Comparison of ENCODE assay signal across 18 cellular contexts in the genomic region with DNA sequence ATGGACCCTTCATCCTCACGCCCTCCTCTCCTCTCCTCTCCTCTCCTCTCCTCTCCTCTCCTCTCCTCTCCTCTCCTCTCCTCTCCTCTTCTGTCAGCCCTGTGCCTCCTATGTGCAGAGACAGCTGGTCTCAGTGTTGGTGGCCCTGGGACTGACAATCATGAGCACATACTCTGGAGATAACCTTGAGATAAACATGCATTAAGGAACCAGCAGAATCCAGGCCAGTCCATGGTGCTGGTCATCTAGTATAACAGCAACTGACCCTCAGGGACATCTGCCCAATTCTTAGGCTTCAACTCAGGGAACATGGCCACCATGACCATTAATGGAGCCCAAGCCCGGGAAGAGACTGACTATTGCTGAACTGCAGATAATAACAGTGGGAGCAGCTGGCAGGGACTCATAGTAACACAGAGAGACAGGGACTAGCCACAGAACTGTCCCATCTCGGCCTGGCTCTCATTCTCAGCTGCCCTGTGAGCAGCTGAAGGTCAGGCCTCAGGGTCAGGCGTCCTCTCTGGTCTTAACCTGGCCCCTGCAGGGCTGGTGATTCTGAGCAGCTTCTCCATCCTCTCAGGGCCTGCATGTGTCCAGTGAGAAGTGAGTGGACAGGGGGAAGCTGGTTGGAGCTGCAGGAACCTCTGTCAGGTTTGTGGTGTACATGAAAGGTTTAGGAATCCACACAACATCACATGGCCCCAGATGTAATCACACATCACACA. TPM values are rescaled to one million over a fixed set of nuclear protein-coding genes. Genes with fewer than 3 reads are reported as not detected.
DNase-seq lines count a peak whose midpoint lies in the region; ATAC-seq and TF ChIP-seq lines count a peak whose summit lies in the region.
"Had no signal": no experiment of that assay in that cellular context is flagged by ENCODE, and none has a peak within 500 bp of the region (broad histone marks: within the 10 kb centered on the region; RNA-seq: fewer than 3 reads in every experiment).

No MANE protein-coding gene starts in this region.

- WGBS in sigmoid colon, 2 donors = 84 to 86% methylated on average over 4 of the region's 4 CpGs

- DNase-seq in activated T-cell treated with anti-CD3 and anti-CD28 coated beads, Interleukin-2, amount 50 U/mL, for 24 hours = peak; percentile 12
- DNase-seq in activated T-cell treated with anti-CD3 and anti-CD28 coated beads, Interleukin-2, amount 50 U/mL, for 48 hours = no peak
- DNase-seq in mesenteric fat pad (ENCODE audit: low spot score) = peak; percentile 57
- DNase-seq in sigmoid colon = peak; percentile 29
- no peak for DNase-seq in MM.1S
- DNase-seq in stimulated activated CD4-positive, alpha-beta T cell treated with anti-CD3 and anti-CD28 coated beads, Interleukin-2, amount 100 ng/mL, for 24 hours = no peak
- DNase-seq: AML-193; C1 segment of cervical spinal cord; Calu3; CD4-positive, alpha-beta T cell; DMS 273 treated with DMSO at 0.1 percent for 48 hours; H7 had no signal

- H3K4me3 ChIP-seq in BLaER1 = no peak overlapping the region
- no peak overlapping the region for H3K4me3 ChIP-seq in sigmoid colon
- H3K4me3 ChIP-seq in MM.1S (ENCODE audit: low read length) = no peak overlapping the region
- H3K4me3 ChIP-seq: GM23338 had no signal

- H3K9me2 ChIP-seq in MM.1S (replicated peaks; ENCODE audit: insufficient read depth, low read length) = no peaks in the 10 kb centered on the region

- peaks cover 22% of the 10 kb centered on the region for H3F3A ChIP-seq in MM.1S (ENCODE audit: insufficient read depth, low read length)

- no peaks in the 10 kb centered on the region for H3K27me3 Mint-ChIP-seq in activated T-cell treated with anti-CD3 and anti-CD28 coated beads, Interleukin-2, amount 50 U/mL, for 24 hours
- H3K27me3 Mint-ChIP-seq: CD4-positive, alpha-beta T cell had no signal

- H3K79me2 ChIP-seq in MM.1S (ENCODE audit: low read length) = no peaks in the 10 kb centered on the region

- H3K9me3 ChIP-seq in BLaER1 = no peaks in the 10 kb centered on the region
- H3K9me3 ChIP-seq in sigmoid colon = no peaks in the 10 kb centered on the region
- no peaks in the 10 kb centered on the region for H3K9me3 ChIP-seq in MM.1S (replicated peaks; ENCODE audit: insufficient read depth, low read length)

- H3K27me3 ChIP-seq in BLaER1 = no peaks in the 10 kb centered on the region
- no peaks in the 10 kb centered on the region for H3K27me3 ChIP-seq in sigmoid colon
- no peaks in the 10 kb centered on the region for H3K27me3 ChIP-seq in MM.1S (replicated peaks; ENCODE audit: insufficient read depth, low read length)

- H3K9me3 Mint-ChIP-seq in activated T-cell treated with anti-CD3 and anti-CD28 coated beads, Interleukin-2, amount 50 U/mL, for 24 hours = no peaks in the 10 kb centered on the region
- H3K9me3 Mint-ChIP-seq: CD4-positive, alpha-beta T cell; GM23338 had no signal

- no peak overlapping the region for H2AFZ ChIP-seq in MM.1S (ENCODE audit: low read length)
- H2AFZ ChIP-seq: GM23338 had no signal

- H4K20me1 ChIP-seq in BLaER1 (no peaks in the 10 kb centered on the region), MM.1S (ENCODE audit: insufficient read depth, low read length) (no peaks in the 10 kb centered on the region)

- H3K36me3 Mint-ChIP-seq in activated T-cell treated with anti-CD3 and anti-CD28 coated beads, Interleukin-2, amount 50 U/mL, for 24 hours (ENCODE audit: low read depth) = no peaks in the 10 kb centered on the region

- H3K4me2 ChIP-seq in BLaER1 (no peak overlapping the region), MM.1S (ENCODE audit: low read depth, low read length) (no peak overlapping the region)
- H3K4me2 ChIP-seq: GM23338 had no signal

- no peak for ATAC-seq in GM19463 (IDR thresholded peaks at IDR 0.05; ENCODE audit: unreplicated experiment)
- ATAC-seq: GM23338 had no signal

- H3K36me3 ChIP-seq in BLaER1 (no peaks in the 10 kb centered on the region), sigmoid colon (no peaks in the 10 kb centered on the region), MM.1S (replicated peaks; ENCODE audit: insufficient read depth, low read length) (no peaks in the 10 kb centered on the region)

- 0 out of 2 replicates have a peak overlapping the region, but pooled peaks have one; percentile 38 for H3K9ac ChIP-seq in BLaER1
- no peak overlapping the region for H3K9ac ChIP-seq in MM.1S (ENCODE audit: low read length)

- no peak overlapping the region for H3K27ac Mint-ChIP-seq in activated T-cell treated with anti-CD3 and anti-CD28 coated beads, Interleukin-2, amount 50 U/mL, for 24 hours
- H3K27ac Mint-ChIP-seq: CD4-positive, alpha-beta T cell; GM23338 had no signal

- peaks cover 51% of the 10 kb centered on the region for H3K4me1 ChIP-seq in BLaER1
- peaks cover 0 to 7% (median 4%) of the 10 kb centered on the region in 4 donors for H3K4me1 ChIP-seq in sigmoid colon
- peaks cover 33% of the 10 kb centered on the region for H3K4me1 ChIP-seq in MM.1S (ENCODE audit: low read length)

- no peak overlapping the region for H3K27ac ChIP-seq in BLaER1
- no peak overlapping the region for H3K27ac ChIP-seq in sigmoid colon
- no peak overlapping the region for H3K27ac ChIP-seq in MM.1S (ENCODE audit: low read length)
- H3K27ac ChIP-seq: 22Rv1, HL-60 had no signal

- TF ChIP-seq EP300 in sigmoid colon (IDR thresholded peaks at IDR 0.05) = no peak

- H3K4me1 Mint-ChIP-seq in activated T-cell treated with anti-CD3 and anti-CD28 coated beads, Interleukin-2, amount 50 U/mL, for 24 hours (ENCODE audit: low read depth) = no peaks in the 10 kb centered on the region

- intact Hi-C loops in sigmoid colon (cut with DNase I) = loop anchor here (5.0 kb wide), 1 partner anchor 102 kb away; no protein-coding TSS in a partner anchor

- no peak overlapping the region for H3K4me3 Mint-ChIP-seq in activated T-cell treated with anti-CD3 and anti-CD28 coated beads, Interleukin-2, amount 50 U/mL, for 24 hours
- H3K4me3 Mint-ChIP-seq: CD4-positive, alpha-beta T cell; GM23338 had no signal

- no peak for TF ChIP-seq POLR2A in sigmoid colon (IDR thresholded peaks at IDR 0.05)

- no peak for TF ChIP-seq CTCF in sigmoid colon (IDR thresholded peaks at IDR 0.05)
- no peak for TF ChIP-seq CTCF in MM.1S (IDR thresholded peaks at IDR 0.05; ENCODE audit: low read length)

RNA-seq across cellular contexts. Expression of a gene that starts 45.4 kb away (rescaled TPM):
- total RNA-seq in mesenteric fat pad (not detected), sigmoid colon (not detected)
- not detected for polyA plus RNA-seq in sigmoid colon
- total RNA-seq: Calu3; CD4-positive, alpha-beta T cell; Daoy; GM23338; H7 had no signal
- polyA plus RNA-seq: GM23338 had no signal

Comparison
In these comparisons a context has a peak if more than half of its experiments do, and no peak if none do; other contexts are left out.
1. DNase-seq: peak in activated T-cell treated with anti-CD3 and anti-CD28 coated beads, Interleukin-2, amount 50 U/mL, for 24 hours (single experiment), mesenteric fat pad (single experiment) and sigmoid colon (single experiment); none in activated T-cell treated with anti-CD3 and anti-CD28 coated beads, Interleukin-2, amount 50 U/mL, for 48 hours (0 of 2), MM.1S (single experiment) and stimulated activated CD4-positive, alpha-beta T cell treated with anti-CD3 and anti-CD28 coated beads, Interleukin-2, amount 100 ng/mL, for 24 hours (0 of 2).